10 cellular contexts compared by ENCODE assay signal in the genomic region with DNA sequence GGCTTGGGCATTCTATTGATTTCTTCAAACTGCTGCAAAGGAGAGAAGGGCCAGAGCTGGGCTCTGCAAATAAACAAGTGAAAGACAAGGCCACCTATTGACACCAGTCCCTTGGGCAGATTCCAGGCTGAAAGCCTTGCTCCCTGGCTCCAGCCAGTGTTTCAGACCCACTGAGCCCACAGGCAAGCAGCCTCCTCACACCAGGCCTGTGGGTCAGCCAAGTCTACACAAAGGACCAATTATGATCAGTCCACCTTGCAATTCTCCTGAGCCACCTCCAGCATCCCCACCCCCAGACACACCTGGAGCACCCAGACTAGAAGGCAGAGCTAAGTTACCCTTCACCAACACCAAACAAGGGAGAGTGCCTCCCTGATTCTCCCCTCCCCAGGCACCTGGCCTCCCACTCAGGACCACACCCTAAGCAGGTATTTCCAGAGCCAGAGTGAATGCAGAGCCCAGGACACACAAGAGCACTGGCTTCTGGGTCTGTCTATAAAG. TPM values are rescaled to one million over a fixed set of nuclear protein-coding genes. Genes with fewer than 3 reads are reported as not detected.
DNase-seq lines count a peak whose midpoint lies in the region; ATAC-seq and TF ChIP-seq lines count a peak whose summit lies in the region.
"Had no signal": no experiment of that assay in that cellular context is flagged by ENCODE, and none has a peak within 500 bp of the region (broad histone marks: within the 10 kb centered on the region; RNA-seq: fewer than 3 reads in every experiment).

No MANE protein-coding gene starts in this region.

- in situ Hi-C loops in IMR-90 (cut with MboI; ENCODE audit: low sequenced_read_pairs), result no loop called here

- H3K9ac ChIP-seq in IMR-90 (ENCODE audit: low read depth, low read length), result no peak overlapping the region; the same call in 1 of the 2 replicates

- no peak overlapping the region for H3K4ac ChIP-seq in IMR-90 (ENCODE audit: low read depth, low read length)

- peak overlapping the region; percentile 46; the same call in 1 of the 2 replicates for H3K23ac ChIP-seq in IMR-90 (ENCODE audit: low read depth, low read length)

- H3K4me2 ChIP-seq in IMR-90 (ENCODE audit: low read depth, low read length), result peak overlapping the region; percentile 14; the same call in 1 of the 2 replicates

- no peaks in the 10 kb centered on the region for H3K9me3 Mint-ChIP-seq in activated naive CD8-positive, alpha-beta T cell treated with anti-CD3 and anti-CD28 coated beads, Interleukin-2, amount 50 U/mL, for 24 hours

- TF ChIP-seq POLR2A in IMR-90 (IDR thresholded peaks at IDR 0.05; ENCODE audit: low read depth, low read length), result no peak
- no peak for TF ChIP-seq POLR2A in stomach (IDR thresholded peaks at IDR 0.05)

- peaks cover 10% of the 10 kb centered on the region for H3K36me3 Mint-ChIP-seq in activated naive CD8-positive, alpha-beta T cell treated with anti-CD3 and anti-CD28 coated beads, Interleukin-2, amount 50 U/mL, for 24 hours (ENCODE audit: low read depth)

- peak overlapping the region; percentile 32 for H2AK9ac ChIP-seq in IMR-90 (replicated peaks; ENCODE audit: low read depth, low read length, poor library complexity)

- no peak overlapping the region for H2BK15ac ChIP-seq in IMR-90 (ENCODE audit: low read depth, low read length)

- H3K9me1 ChIP-seq in IMR-90 (ENCODE audit: insufficient read depth, low read length), result peaks cover 66% of the 10 kb centered on the region

- H2AFZ ChIP-seq in IMR-90 (replicated peaks; ENCODE audit: low read length, poor library complexity), result no peak overlapping the region

- no peaks in the 10 kb centered on the region for H3K27me3 ChIP-seq in IMR-90 (ENCODE audit: control insufficient read depth, insufficient read depth, low read length)
- H3K27me3 ChIP-seq in layer of hippocampus (ENCODE audit: control insufficient read depth, insufficient read depth, low read length), result no peaks in the 10 kb centered on the region
- H3K27me3 ChIP-seq in stomach, result no peaks in the 10 kb centered on the region

- CTCF ChIA-PET in IMR-90 (lab: Yijun Ruan, JAX), result interaction anchor here (1.4 kb wide), 1 partner anchor 23 kb away, joined by 3 read pairs; no protein-coding TSS in a partner anchor

- H4K91ac ChIP-seq in IMR-90 (ENCODE audit: insufficient read depth, low read depth, low read length), result no peak overlapping the region

- H2BK20ac ChIP-seq in IMR-90 (ENCODE audit: low read depth, low read length), result no peak overlapping the region

- peaks cover 100% of the 10 kb centered on the region for H4K20me1 ChIP-seq in IMR-90 (ENCODE audit: insufficient read depth, low read length)

- H3K36me3 ChIP-seq in IMR-90 (ENCODE audit: control insufficient read depth, insufficient read depth, low read length), result peaks cover 36% of the 10 kb centered on the region
- H3K36me3 ChIP-seq in stomach, result no peaks in the 10 kb centered on the region

- no peak overlapping the region for H3K4me3 Mint-ChIP-seq in activated naive CD8-positive, alpha-beta T cell treated with anti-CD3 and anti-CD28 coated beads, Interleukin-2, amount 50 U/mL, for 24 hours

- H4K8ac ChIP-seq in IMR-90 (ENCODE audit: low read depth in 2 of 2, low read length in 2 of 2), result no peak overlapping the region

- H4K5ac ChIP-seq in IMR-90 (ENCODE audit: low read depth, low read length), result no peak overlapping the region

- H3K56ac ChIP-seq in IMR-90 (ENCODE audit: extremely low read depth, insufficient read depth, low read length), result no peak overlapping the region

- BruUV-seq in IMR-90 (replicated peaks; lab: Mats Ljungman, UMichigan), result no TSS peak

- no peaks in the 10 kb centered on the region for H3K27me3 Mint-ChIP-seq in activated naive CD8-positive, alpha-beta T cell treated with anti-CD3 and anti-CD28 coated beads, Interleukin-2, amount 50 U/mL, for 24 hours

- H2BK120ac ChIP-seq in IMR-90 (ENCODE audit: low read depth, low read length), result no peak overlapping the region

- no peak overlapping the region for H2BK5ac ChIP-seq in IMR-90 (ENCODE audit: low read depth, low read length, poor library complexity, severe bottlenecking)

- DNase-seq in IMR-90, result no peak
- DNase-seq in activated naive CD8-positive, alpha-beta T cell treated with anti-CD3 and anti-CD28 coated beads, Interleukin-2, amount 50 U/mL, for 24 hours, result no peak
- no peak for DNase-seq in stomach
- DNase-seq in H4 (ENCODE audit: low spot score), result no peak
- DNase-seq in NAMALWA (ENCODE audit: low spot score), result no peak
- DNase-seq in UCSD-AML1 (lab: John Stamatoyannopoulos, UW; ENCODE audit: unreplicated experiment), result no peak
- DNase-seq: DND-41, left ventricle myocardium superior, NCI-H146 had no signal

- TF ChIP-seq CTCF in IMR-90 (conservative IDR thresholded peaks at IDR 0.05; ENCODE audit: low read depth, low read length), result no peak
- TF ChIP-seq CTCF in stomach (IDR thresholded peaks at IDR 0.05), result no peak

- H3K4me1 Mint-ChIP-seq in activated naive CD8-positive, alpha-beta T cell treated with anti-CD3 and anti-CD28 coated beads, Interleukin-2, amount 50 U/mL, for 24 hours, result peaks cover 94% of the 10 kb centered on the region

- no peak for ATAC-seq in IMR-90 (ENCODE audit: low read depth)
- ATAC-seq in activated naive CD8-positive, alpha-beta T cell treated with anti-CD3 and anti-CD28 coated beads, Interleukin-2, amount 50 U/mL, for 24 hours, result no peak
- ATAC-seq: left ventricle myocardium superior had no signal

- H3K4me1 ChIP-seq in IMR-90 (ENCODE audit: control insufficient read depth, insufficient read depth, low read length) (peaks cover 80% of the 10 kb centered on the region), stomach (peaks cover 76 to 100% (median 95%) of the 10 kb centered on the region in 4 donors)

- peaks cover 0 to 84% of the 10 kb centered on the region in 2 experiments; a peak in 2 of 4 replicates for H3K79me1 ChIP-seq in IMR-90 (ENCODE audit: low read depth in 1 of 2, low read length in 2 of 2)

- H3K4me3 ChIP-seq in IMR-90 (ENCODE audit: insufficient read depth, low read depth, low read length), result no peak overlapping the region
- no peak overlapping the region for H3K4me3 ChIP-seq in stomach

- no peak overlapping the region; the same call in 1 of the 2 replicates for H3K14ac ChIP-seq in IMR-90 (replicated peaks; ENCODE audit: low read depth, low read length)

- POLR2A ChIA-PET in IMR-90 (lab: Charles Lee; ENCODE audit: unreplicated experiment), result no interaction called here

- no peaks in the 10 kb centered on the region for H3K9me3 ChIP-seq in IMR-90 (ENCODE audit: control insufficient read depth, insufficient read depth, low read length)
- no peaks in the 10 kb centered on the region for H3K9me3 ChIP-seq in stomach

- peak overlapping the region; percentile 28 for H3K27ac Mint-ChIP-seq in activated naive CD8-positive, alpha-beta T cell treated with anti-CD3 and anti-CD28 coated beads, Interleukin-2, amount 50 U/mL, for 24 hours

- no peak for TF ChIP-seq EP300 in stomach (IDR thresholded peaks at IDR 0.05)

- TF ChIP-seq RAD21 in IMR-90 (IDR thresholded peaks at IDR 0.05; ENCODE audit: low read length), result no peak

- intact Hi-C loops in IMR-90 (cut with micrococcal nuclease), result no loop called here
- intact Hi-C loops in stomach (cut with DNase I; ENCODE audit: low total_unique reads), result no loop called here

- no peak overlapping the region for H3K18ac ChIP-seq in IMR-90 (ENCODE audit: low read depth, low read length)

- H2AK5ac ChIP-seq in IMR-90 (ENCODE audit: low read depth, low read length), result no peak overlapping the region

- dilution Hi-C loops in IMR-90 (cut with HindIII; ENCODE audit: low sequenced_read_pairs, unreplicated experiment), result no loop called here

- peak overlapping the region; percentile 3; the same call in 1 of the 2 replicates for H3K27ac ChIP-seq in IMR-90 (ENCODE audit: insufficient read depth, low read length)
- peak overlapping the region; percentile 10 for H3K27ac ChIP-seq in layer of hippocampus (ENCODE audit: low read depth, low read length)
- peak overlapping the region in 4 of 5 donors; percentile 61 to 98 (median 88) for H3K27ac ChIP-seq in stomach

TF ChIP-seq in IMR-90, 13 proteins besides CTCF, POLR2A, EP300 and RAD21:
- TF ChIP-seq SMC3 (IDR thresholded peaks at IDR 0.05; ENCODE audit: low read depth, low read length), result no peak
- TF ChIP-seq MAFK (IDR thresholded peaks at IDR 0.05; ENCODE audit: low read depth, low read length), result no peak
- no peak for TF ChIP-seq MAZ (IDR thresholded peaks at IDR 0.05; ENCODE audit: borderline replicate concordance, low read depth, low read length)
- TF ChIP-seq FOS (IDR thresholded peaks at IDR 0.05; ENCODE audit: low read depth, low read length), result no peak
- TF ChIP-seq, protein P1, sequence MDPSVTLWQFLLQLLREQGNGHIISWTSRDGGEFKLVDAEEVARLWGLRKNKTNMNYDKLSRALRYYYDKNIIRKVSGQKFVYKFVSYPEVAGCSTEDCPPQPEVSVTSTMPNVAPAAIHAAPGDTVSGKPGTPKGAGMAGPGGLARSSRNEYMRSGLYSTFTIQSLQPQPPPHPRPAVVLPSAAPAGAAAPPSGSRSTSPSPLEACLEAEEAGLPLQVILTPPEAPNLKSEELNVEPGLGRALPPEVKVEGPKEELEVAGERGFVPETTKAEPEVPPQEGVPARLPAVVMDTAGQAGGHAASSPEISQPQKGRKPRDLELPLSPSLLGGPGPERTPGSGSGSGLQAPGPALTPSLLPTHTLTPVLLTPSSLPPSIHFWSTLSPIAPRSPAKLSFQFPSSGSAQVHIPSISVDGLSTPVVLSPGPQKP (IDR thresholded peaks at IDR 0.05; ENCODE audit: borderline replicate concordance, low read depth, low read length), result no peak
- TF ChIP-seq RFX5 (IDR thresholded peaks at IDR 0.05; ENCODE audit: low read depth, low read length), result no peak
- TF ChIP-seq CEBPB (IDR thresholded peaks at IDR 0.05; ENCODE audit: low read depth, low read length), result no peak
TF ChIP-seq in IMR-90: peak in this region for 0.

RNA-seq across cellular contexts. Expression of a gene that starts 13.8 kb away (rescaled TPM):
- total RNA-seq in IMR-90 (2012; rRNA removed) (648 and 684 TPM in 2 replicates), stomach (100 to 1,000 TPM; 191 to 504 (median 237) TPM)
- polyA plus RNA-seq in IMR-90 (2012; rRNA removed) (766 and 895 TPM in 2 replicates), stomach (10 to 100 TPM; 25.7 to 87.7 (median 43.6) TPM)
- polyA plus RNA-seq in IMR-90 (2012; cell fraction: cytosol; rRNA removed), result 676 and 750 TPM in 2 replicates
- 1,803 and 1,926 TPM in 2 replicates for polyA plus RNA-seq in IMR-90 (2012; cell fraction: nucleus; rRNA removed; ENCODE audit: low replicate concordance)
- total RNA-seq in H4 (2014; rRNA removed; shearing (Covaris generic)), result 102 and 127 TPM in 2 replicates

Comparison
In these comparisons a context has a peak if more than half of its experiments do, and no peak if none do; other contexts are left out.
1. H3K27ac ChIP-seq: peak in every context shown above with its lines; median percentile 88 in stomach; 10 in layer of hippocampus; 3 in IMR-90.